In genomic region chr6:142331075-142331551, GRCh38 we compare ENCODE assay signal across 13 cellular contexts. TPM values are rescaled to one million over a fixed set of nuclear protein-coding genes. Genes with fewer than 3 reads are reported as not detected.
A peak's percentile ranks its signal among the peaks of the same experiment; 100 is the strongest.
DNase-seq lines count a peak whose midpoint lies in the region; ATAC-seq and FAIRE-seq lines count a peak whose summit lies in the region.
"Had no signal": no experiment of that assay in that cellular context is flagged by ENCODE, and none has a peak within 500 bp of the region (broad histone marks: within the 10 kb centered on the region; RNA-seq: fewer than 3 reads in every experiment).

No MANE protein-coding gene starts in this region.

- no peak overlapping the region for H4K91ac ChIP-seq in mesenchymal stem cell (ENCODE audit: low read length)

- H2BK5ac ChIP-seq in mesenchymal stem cell (ENCODE audit: low read depth, low read length, poor library complexity, severe bottlenecking): no peak overlapping the region

- H3K36me3 ChIP-seq in mesenchymal stem cell (ENCODE audit: control insufficient read depth in 1 of 2, insufficient read depth in 2 of 2, low read depth in 1 of 2, low read length in 2 of 2): no peaks in the 10 kb centered on the region
- H3K36me3 ChIP-seq: suprapubic skin had no signal

- H3K36me3 Mint-ChIP-seq in stimulated activated naive B cell treated with anti-CD40 and anti-IgM and Interleukin-4, amounts not matched to agents 10 μg/mL and 1 μg/mL and 100 μg/mL, for 72 hours: no peaks in the 10 kb centered on the region

- no peak overlapping the region for H3K27ac ChIP-seq in mesenchymal stem cell (ENCODE audit: low read length, poor library complexity, severe bottlenecking)
- H3K27ac ChIP-seq: suprapubic skin had no signal

- H2BK15ac ChIP-seq in mesenchymal stem cell (ENCODE audit: low read depth, poor library complexity, severe bottlenecking): no peak overlapping the region

- no peaks in the 10 kb centered on the region for H3K9me3 Mint-ChIP-seq in stimulated activated naive B cell treated with anti-CD40 and anti-IgM and Interleukin-4, amounts not matched to agents 10 μg/mL and 1 μg/mL and 100 μg/mL, for 72 hours
- H3K9me3 Mint-ChIP-seq: T-helper 1 cell treated with Interleukin-12 subunit alpha and Interleukin-12 subunit beta and Interleukin-4 antibody, amounts not matched to agents 30 μg/mL and 1 μg/mL, for 36 hours had no signal

- peaks cover 2% of the 10 kb centered on the region for H3K79me1 ChIP-seq in mesenchymal stem cell (replicated peaks; ENCODE audit: low read length, poor library complexity, severe bottlenecking)

- WGBS in mesenchymal stem cell: 41% methylated on average over 2 of the region's 2 CpGs

- no peak overlapping the region for H2AFZ ChIP-seq in mesenchymal stem cell (ENCODE audit: low read depth, low read length)

- no peak overlapping the region for H3K4me3 ChIP-seq in Jurkat, Clone E6-1 (ENCODE audit: low read length)
- H3K4me3 ChIP-seq in mesenchymal stem cell (ENCODE audit: insufficient read depth in 1 of 2, low read depth in 1 of 2, low read length in 2 of 2): no peak overlapping the region
- H3K4me3 ChIP-seq: suprapubic skin had no signal

- no peak overlapping the region for H3K4ac ChIP-seq in mesenchymal stem cell (ENCODE audit: low read depth in 1 of 2, low read length in 2 of 2)

- no peak overlapping the region for H3K27ac Mint-ChIP-seq in stimulated activated naive B cell treated with anti-CD40 and anti-IgM and Interleukin-4, amounts not matched to agents 10 μg/mL and 1 μg/mL and 100 μg/mL, for 72 hours
- H3K27ac Mint-ChIP-seq: T-helper 1 cell treated with Interleukin-12 subunit alpha and Interleukin-12 subunit beta and Interleukin-4 antibody, amounts not matched to agents 30 μg/mL and 1 μg/mL, for 36 hours had no signal

- H2AK5ac ChIP-seq in mesenchymal stem cell (ENCODE audit: low read length, severe bottlenecking): no peak overlapping the region

- H3K4me2 ChIP-seq in mesenchymal stem cell (ENCODE audit: low read length, poor library complexity, severe bottlenecking): no peak overlapping the region

- no peak overlapping the region for H3K18ac ChIP-seq in mesenchymal stem cell (ENCODE audit: low read depth in 1 of 2, low read length in 2 of 2)

- H3K27me3 ChIP-seq in mesenchymal stem cell (ENCODE audit: control insufficient read depth in 1 of 2, insufficient read depth in 1 of 2, low read length in 2 of 2): no peaks in the 10 kb centered on the region
- H3K27me3 ChIP-seq: suprapubic skin had no signal

- no peaks in the 10 kb centered on the region for H3K4me1 ChIP-seq in mesenchymal stem cell (ENCODE audit: control insufficient read depth, insufficient read depth, low read depth, low read length)
- H3K4me1 ChIP-seq: suprapubic skin had no signal

- H2BK12ac ChIP-seq in mesenchymal stem cell (ENCODE audit: low read length in 2 of 2): no peak overlapping the region

- no peak for FAIRE-seq in HTR-8/SVneo (lab: Jason Lieb, UNC)
- FAIRE-seq: GM12892 had no signal

- no peak overlapping the region for H3K23ac ChIP-seq in mesenchymal stem cell (ENCODE audit: low read length in 2 of 2)

- DNase-seq in COLO829 (ENCODE audit: low spot score) (peak; percentile 43), astrocyte of the hippocampus (ENCODE audit: low read depth, low spot score) (peak; percentile 34), mesenchymal stem cell (peak; percentile 76), HTR-8/SVneo (ENCODE audit: insufficient read length, low spot score) (no peak)
- peak; percentile 80 for DNase-seq in Jurkat, Clone E6-1 (ENCODE audit: low read depth, low spot score)
- DNase-seq in stimulated activated naive B cell treated with anti-CD40 and anti-IgM and Interleukin-4, amounts not matched to agents 10 μg/mL and 1 μg/mL and 100 μg/mL, for 72 hours: no peak
- DNase-seq: effector CD4-positive, alpha-beta T cell; NCI-H1105 had no signal

- no peak overlapping the region for H3K14ac ChIP-seq in mesenchymal stem cell (ENCODE audit: low read length in 2 of 2)

- H3K27me3 Mint-ChIP-seq in stimulated activated naive B cell treated with anti-CD40 and anti-IgM and Interleukin-4, amounts not matched to agents 10 μg/mL and 1 μg/mL and 100 μg/mL, for 72 hours: no peaks in the 10 kb centered on the region

- peak overlapping the region; percentile 60 for H3K9ac ChIP-seq in mesenchymal stem cell (ENCODE audit: low read length)

- no peak overlapping the region for H2BK120ac ChIP-seq in mesenchymal stem cell (ENCODE audit: low read depth, low read length)

- H4K8ac ChIP-seq in mesenchymal stem cell (ENCODE audit: low read length): no peak overlapping the region

- H3K9me3 ChIP-seq in mesenchymal stem cell (ENCODE audit: control insufficient read depth, low read length): no peaks in the 10 kb centered on the region
- H3K9me3 ChIP-seq: suprapubic skin had no signal

- no peak overlapping the region for H3K4me3 Mint-ChIP-seq in stimulated activated naive B cell treated with anti-CD40 and anti-IgM and Interleukin-4, amounts not matched to agents 10 μg/mL and 1 μg/mL and 100 μg/mL, for 72 hours
- H3K4me3 Mint-ChIP-seq: T-helper 1 cell treated with Interleukin-12 subunit alpha and Interleukin-12 subunit beta and Interleukin-4 antibody, amounts not matched to agents 30 μg/mL and 1 μg/mL, for 36 hours had no signal

- no peak for ATAC-seq in stimulated activated naive B cell treated with anti-CD40 and anti-IgM and Interleukin-4, amounts not matched to agents 10 μg/mL and 1 μg/mL and 100 μg/mL, for 72 hours (replicated peaks)
- ATAC-seq in HG03469 (IDR thresholded peaks at IDR 0.05; ENCODE audit: unreplicated experiment) (no peak), HG03457 (IDR thresholded peaks at IDR 0.05; ENCODE audit: unreplicated experiment) (no peak)

- H3K4me1 Mint-ChIP-seq in stimulated activated naive B cell treated with anti-CD40 and anti-IgM and Interleukin-4, amounts not matched to agents 10 μg/mL and 1 μg/mL and 100 μg/mL, for 72 hours: no peaks in the 10 kb centered on the region

RNA-seq across cellular contexts. Expression of gene ADGRG6, which starts 29.3 kb away (rescaled TPM):
- polyA plus RNA-seq in Jurkat, Clone E6-1 (2012; ENCODE audit: insufficient read depth, insufficient read length): 2.5 TPM
- 32.6 TPM for polyA plus RNA-seq in mesenchymal stem cell (2013, experiment 1 of 2)
- polyA plus RNA-seq in mesenchymal stem cell (2013, experiment 2 of 2): 33.3 TPM

Comparison
In these comparisons a context has a peak if more than half of its experiments do, and no peak if none do; other contexts are left out.
1. DNase-seq: peak in COLO829 (single experiment), Jurkat, Clone E6-1 (single experiment), astrocyte of the hippocampus (single experiment) and mesenchymal stem cell (single experiment); none in HTR-8/SVneo (single experiment) and stimulated activated naive B cell treated with anti-CD40 and anti-IgM and Interleukin-4, amounts not matched to agents 10 μg/mL and 1 μg/mL and 100 μg/mL, for 72 hours (single experiment).